In genomic region chr15:66700412-66700801, GRCh38 we compare ENCODE assay signal across 8 cellular contexts. TPM values are rescaled to one million over a fixed set of nuclear protein-coding genes. Genes with fewer than 3 reads are reported as not detected.
DNase-seq lines count a peak whose midpoint lies in the region; ATAC-seq and TF ChIP-seq lines count a peak whose summit lies in the region.

No MANE protein-coding gene starts in this region.

- H2AFZ ChIP-seq in OCI-LY3 (ENCODE audit: low read depth, low read length): peak overlapping the region; percentile 75

- H3K9me3 ChIP-seq in OCI-LY3 (ENCODE audit: insufficient read depth, low read length): no peaks in the 10 kb centered on the region

- H3K36me3 Mint-ChIP-seq in progenitor cell of endocrine pancreas (ENCODE audit: insufficient read depth): peaks cover 3% of the 10 kb centered on the region

- ATAC-seq in GM18511 (IDR thresholded peaks at IDR 0.05; ENCODE audit: unreplicated experiment) (no peak), HG02840 (IDR thresholded peaks at IDR 0.05; ENCODE audit: low FRiP score, unreplicated experiment) (no peak)

- H3K27me3 Mint-ChIP-seq in progenitor cell of endocrine pancreas: no peaks in the 10 kb centered on the region

- H4K20me1 ChIP-seq in OCI-LY3 (ENCODE audit: insufficient read depth, low read length): no peaks in the 10 kb centered on the region

- H3K79me2 ChIP-seq in OCI-LY3 (ENCODE audit: low read length): no peaks in the 10 kb centered on the region

- H3K27ac ChIP-seq in OCI-LY3 (ENCODE audit: low read length): no peak overlapping the region

- DNase-seq in epithelial cell of esophagus (ENCODE audit: low read depth) (no peak), progenitor cell of endocrine pancreas (ENCODE audit: low spot score, unreplicated experiment) (no peak), occipital lobe (lab: John Stamatoyannopoulos, UW) (no peak)
- no peak for DNase-seq in central memory CD4-positive, alpha-beta T cell

- H3K4me3 Mint-ChIP-seq in progenitor cell of endocrine pancreas (ENCODE audit: low read depth): peak overlapping the region; percentile 79

- no peaks in the 10 kb centered on the region for H3K27me3 ChIP-seq in OCI-LY3 (ENCODE audit: low read depth, low read length)

- no peaks in the 10 kb centered on the region for H3K36me3 ChIP-seq in OCI-LY3 (replicated peaks; ENCODE audit: low read depth, low read length)

- TF ChIP-seq CTCF in OCI-LY3 (IDR thresholded peaks at IDR 0.05; ENCODE audit: low read depth, low read length) (no peak), epithelial cell of esophagus (IDR thresholded peaks at IDR 0.05; ENCODE audit: insufficient read depth, low read depth, low read length, missing control alignments) (no peak), progenitor cell of endocrine pancreas (IDR thresholded peaks at IDR 0.05; ENCODE audit: unreplicated experiment) (no peak)

- peak overlapping the region; percentile 86 for H3K4me2 ChIP-seq in OCI-LY3 (ENCODE audit: low read length)

- peak overlapping the region; percentile 74 for H3K27ac Mint-ChIP-seq in progenitor cell of endocrine pancreas

- H3K4me1 Mint-ChIP-seq in progenitor cell of endocrine pancreas (ENCODE audit: low read depth): peaks cover 19% of the 10 kb centered on the region

- H3K9me3 Mint-ChIP-seq in progenitor cell of endocrine pancreas (ENCODE audit: low read depth): no peaks in the 10 kb centered on the region

- H3K4me1 ChIP-seq in OCI-LY3 (ENCODE audit: low read length): peaks cover 7% of the 10 kb centered on the region; the same call in 1 of the 2 replicates

- H3K9ac ChIP-seq in OCI-LY3 (ENCODE audit: low read length): peak overlapping the region; percentile 70

- H3K4me3 ChIP-seq in GM08714 (ENCODE audit: low read length) (peak overlapping the region; percentile 73), OCI-LY3 (ENCODE audit: low read length) (peak overlapping the region; percentile 82), epithelial cell of esophagus (ENCODE audit: low read length) (peak overlapping the region; percentile 46)

RNA-seq across cellular contexts. Expression of gene SMAD6, which starts 1.6 kb away (rescaled TPM):
- total RNA-seq in progenitor cell of endocrine pancreas (35.5 and 38.9 TPM in 2 replicates), occipital lobe (1.9 TPM)

Comparison
In these comparisons a context has a peak if more than half of its experiments do, and no peak if none do; other contexts are left out.
1. RNA of gene SMAD6, which starts 1.6 kb away (total RNA-seq): 35.5 to 38.9 TPM in progenitor cell of endocrine pancreas; 1.9 TPM in occipital lobe (single experiment); every median in the first group is over 10 times any median in the second.
2. Peak in every context shown above with its lines, with median percentiles within 50 percentile points of each other: H3K4me3 ChIP-seq.